In the genomic region with DNA sequence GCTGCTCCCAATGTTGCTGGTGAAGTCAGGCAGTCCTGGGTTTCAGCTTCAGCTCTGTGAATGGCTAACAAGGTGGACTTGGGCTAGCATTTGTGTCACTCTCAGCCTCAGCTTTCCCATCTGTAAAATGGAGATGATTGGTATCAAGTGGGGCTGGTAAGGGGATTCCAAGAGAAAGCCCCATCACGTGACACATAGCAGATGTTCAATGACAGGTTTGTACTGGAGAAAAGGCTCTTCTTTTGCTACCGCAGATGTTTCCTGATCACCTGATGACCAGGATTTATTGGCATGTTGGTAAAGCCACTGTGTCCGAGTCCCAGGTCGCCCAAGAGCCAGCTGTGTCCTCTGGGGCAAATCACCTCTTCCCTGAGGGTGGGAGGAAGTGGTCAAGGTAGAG, we compare ENCODE assay signal across 16 cellular contexts.
A peak's percentile ranks its signal among the peaks of the same experiment; 100 is the strongest.
DNase-seq lines count a peak whose midpoint lies in the region; TF ChIP-seq lines count a peak whose summit lies in the region.
"Had no signal": no experiment of that assay in that cellular context is flagged by ENCODE, and none has a peak within 500 bp of the region (broad histone marks: within the 10 kb centered on the region; RNA-seq: fewer than 3 reads in every experiment).

No MANE protein-coding gene starts in this region.

- H3K9me3 Mint-ChIP-seq in endodermal cell: no peaks in the 10 kb centered on the region
- H3K9me3 Mint-ChIP-seq: CD14-positive monocyte, HFFc6 had no signal

- DNase-seq in NCI-H82 (lab: John Stamatoyannopoulos, UW) (peak; percentile 12), NCI-H82 treated with DMSO at 0.1 percent for 48 hours (lab: John Stamatoyannopoulos, UW; ENCODE audit: unreplicated experiment) (no peak), endodermal cell (peak; percentile 10), posterior vena cava (ENCODE audit: low spot score) (peak; percentile 13), HUDEP-2 (lab: John Stamatoyannopoulos, UW; ENCODE audit: unreplicated experiment in 76 of 76) (no peak)
- no peak for DNase-seq in activated CD4-positive, alpha-beta T cell treated with anti-CD3 and anti-CD28 coated beads, Interleukin-2, amount 50 U/mL, for 48 hours
- no peak for DNase-seq in stimulated activated CD4-positive, alpha-beta T cell treated with anti-CD3 and anti-CD28 coated beads, Interleukin-15, amount 100 ng/mL, for 24 hours
- DNase-seq: Caco-2; CD8-positive, alpha-beta T cell; DND-41; GF-D8; HCEC 1CT; HFFc6 had no signal

- H3K4me3 ChIP-seq in endodermal cell (ENCODE audit: low read length): no peak overlapping the region

- H3K36me3 Mint-ChIP-seq in endodermal cell (ENCODE audit: low read depth): no peaks in the 10 kb centered on the region
- H3K36me3 Mint-ChIP-seq: CD14-positive monocyte; CD8-positive, alpha-beta T cell had no signal

- H3K9me3 ChIP-seq in endodermal cell (ENCODE audit: control insufficient read depth, low read length): no peaks in the 10 kb centered on the region
- H3K9me3 ChIP-seq: Caco-2 had no signal

- H3K36me3 ChIP-seq in endodermal cell (ENCODE audit: control insufficient read depth, insufficient read depth, low read length): no peaks in the 10 kb centered on the region

- intact Hi-C loops in posterior vena cava (cut with DNase I): no loop called here

- H3K4me1 Mint-ChIP-seq in endodermal cell: no peaks in the 10 kb centered on the region

- peaks cover 11% of the 10 kb centered on the region for H3K27me3 ChIP-seq in endodermal cell (ENCODE audit: control insufficient read depth, insufficient read depth, low read length, poor library complexity, severe bottlenecking)

- H3K9ac ChIP-seq in endodermal cell (ENCODE audit: extremely low read depth, low read length, poor library complexity, severe bottlenecking): no peak overlapping the region

- 93 to 98% methylated on average over 4 of the region's 4 CpGs for WGBS in endodermal cell (ENCODE audit: insufficient coverage in 1 of 2, insufficient read length in 1 of 2), 2 experiments

- no peak overlapping the region for H3K27ac Mint-ChIP-seq in endodermal cell
- H3K27ac Mint-ChIP-seq: CD14-positive monocyte; CD8-positive, alpha-beta T cell; HFFc6 had no signal

- no peak for TF ChIP-seq RAD21 in Ishikawa (IDR thresholded peaks at IDR 0.05; ENCODE audit: low read depth)

- TF ChIP-seq EP300 in Ishikawa (IDR thresholded peaks at IDR 0.05; ENCODE audit: borderline replicate concordance): no peak

- no peak overlapping the region for H3K4me3 Mint-ChIP-seq in endodermal cell
- H3K4me3 Mint-ChIP-seq: CD14-positive monocyte; CD8-positive, alpha-beta T cell; HFFc6 had no signal

- no peak for TF ChIP-seq CTCF in endodermal cell (conservative IDR thresholded peaks at IDR 0.05)

- no peak overlapping the region for H3K27ac ChIP-seq in endodermal cell (ENCODE audit: low read depth, low read length)
- H3K27ac ChIP-seq: 22Rv1 had no signal

- H3K27me3 Mint-ChIP-seq in endodermal cell (ENCODE audit: insufficient read depth): peaks cover 21% of the 10 kb centered on the region

- no peaks in the 10 kb centered on the region for H3K4me1 ChIP-seq in endodermal cell (ENCODE audit: control insufficient read depth, insufficient read depth, low read length)
- H3K4me1 ChIP-seq: Caco-2 had no signal

TF ChIP-seq in Ishikawa, 13 proteins besides CTCF, POLR2A, EP300 and RAD21:
- no peak for TF ChIP-seq FOXM1 (IDR thresholded peaks at IDR 0.05; ENCODE audit: borderline replicate concordance, low read depth)
- TF ChIP-seq, protein P1, sequence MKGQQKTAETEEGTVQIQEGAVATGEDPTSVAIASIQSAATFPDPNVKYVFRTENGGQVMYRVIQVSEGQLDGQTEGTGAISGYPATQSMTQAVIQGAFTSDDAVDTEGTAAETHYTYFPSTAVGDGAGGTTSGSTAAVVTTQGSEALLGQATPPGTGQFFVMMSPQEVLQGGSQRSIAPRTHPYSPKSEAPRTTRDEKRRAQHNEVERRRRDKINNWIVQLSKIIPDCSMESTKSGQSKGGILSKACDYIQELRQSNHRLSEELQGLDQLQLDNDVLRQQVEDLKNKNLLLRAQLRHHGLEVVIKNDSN (IDR thresholded peaks at IDR 0.05): 0 out of 2 replicates have a peak, but pooled peaks have one; percentile 37

Comparison
In these comparisons a context has a peak if more than half of its experiments do, and no peak if none do; other contexts are left out.
1. DNase-seq: peak in NCI-H82 (single experiment), endodermal cell (single experiment) and posterior vena cava (single experiment); none in NCI-H82 treated with DMSO at 0.1 percent for 48 hours (single experiment), activated CD4-positive, alpha-beta T cell treated with anti-CD3 and anti-CD28 coated beads, Interleukin-2, amount 50 U/mL, for 48 hours (0 of 2), HUDEP-2 (0 of 76) and stimulated activated CD4-positive, alpha-beta T cell treated with anti-CD3 and anti-CD28 coated beads, Interleukin-15, amount 100 ng/mL, for 24 hours (single experiment).